21 cellular contexts compared by ENCODE assay signal in the genomic region with DNA sequence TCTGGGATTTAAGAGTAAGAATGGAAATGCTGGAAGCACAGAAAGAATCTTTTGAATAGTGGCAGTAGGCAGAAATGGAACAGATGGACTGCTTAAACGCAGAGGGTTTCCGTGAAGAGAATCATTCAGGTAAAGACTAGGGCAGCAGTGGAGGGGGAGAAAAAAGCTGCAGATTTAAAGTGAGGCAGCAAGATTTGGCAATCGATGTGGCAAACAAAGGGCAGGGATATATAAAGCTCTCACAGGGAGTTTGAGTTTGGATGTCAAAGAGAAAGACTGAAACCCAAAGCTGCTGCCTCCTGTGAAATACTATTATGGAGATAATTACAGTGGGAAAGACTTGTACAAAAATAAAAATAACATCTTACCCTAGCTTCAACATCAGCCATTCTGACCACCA.
DNase-seq lines count a peak whose midpoint lies in the region; ATAC-seq and TF ChIP-seq lines count a peak whose summit lies in the region.
"Had no signal": no experiment of that assay in that cellular context is flagged by ENCODE, and none has a peak within 500 bp of the region (broad histone marks: within the 10 kb centered on the region; RNA-seq: fewer than 3 reads in every experiment).

No MANE protein-coding gene starts in this region.

- peaks cover 0 to 11% of the 10 kb centered on the region in 2 experiments; a peak in 2 of 5 replicates for H3K9me3 Mint-ChIP-seq in H9
- H3K9me3 Mint-ChIP-seq in nephron progenitor cell: no peaks in the 10 kb centered on the region
- H3K9me3 Mint-ChIP-seq in CD4-positive, alpha-beta T cell: no peaks in the 10 kb centered on the region

- H3K4me1 ChIP-seq in H9 (ENCODE audit: insufficient read depth, low read length): no peaks in the 10 kb centered on the region; the same call in 1 of the 2 replicates
- H3K4me1 ChIP-seq: BE2C, Peyer's patch had no signal

- no peak overlapping the region for H3K14ac ChIP-seq in H9 (ENCODE audit: insufficient read depth, low read length)

- H3K23me2 ChIP-seq in H9 (ENCODE audit: insufficient read length, low read depth, low read length, poor library complexity, severe bottlenecking): no peaks in the 10 kb centered on the region

- H3K27me3 ChIP-seq in H9 (ENCODE audit: insufficient read depth, low read length): no peaks in the 10 kb centered on the region
- no peaks in the 10 kb centered on the region for H3K27me3 ChIP-seq in CD4-positive, alpha-beta T cell (ENCODE audit: control insufficient read depth, insufficient read depth, low read length)
- H3K27me3 ChIP-seq: BE2C, Peyer's patch had no signal

- POLR2A ChIA-PET in CD4-positive, alpha-beta T cell (lab: Charles Lee): no interaction called here

- ATAC-seq in CD4-positive, alpha-beta T cell (ENCODE audit: poor library complexity): no peak

- CTCF ChIA-PET in CD4-positive, alpha-beta T cell (lab: Charles Lee): no interaction called here

- no peak overlapping the region for H3K23ac ChIP-seq in H9 (ENCODE audit: insufficient read length, low read depth, low read length)

- no peak overlapping the region for H4K8ac ChIP-seq in H9 (replicated peaks; ENCODE audit: insufficient read length, low read depth, low read length)

- H3K4me2 ChIP-seq in H9 (ENCODE audit: insufficient read depth, insufficient read length, low read length): no peak overlapping the region

- intact Hi-C loops in CD4-positive, alpha-beta T cell (cut with DNase I, micrococcal nuclease): no loop called here

- H3T11ph ChIP-seq in H9 (ENCODE audit: low read length): no peak overlapping the region

- no peak overlapping the region for H3K4ac ChIP-seq in H9 (ENCODE audit: low read depth, low read length)

- no peaks in the 10 kb centered on the region for H3K79me1 ChIP-seq in H9 (ENCODE audit: insufficient read depth, low read depth, low read length, poor library complexity, severe bottlenecking)

- DNase-seq in NCI-H2107 treated with DMSO at 0.1 percent for 48 hours (lab: John Stamatoyannopoulos, UW; ENCODE audit: unreplicated experiment): peak; percentile 65
- no peak for DNase-seq in NCI-H2107 (lab: John Stamatoyannopoulos, UW)
- DNase-seq in H9: no peak
- DNase-seq in NCI-H345 (lab: John Stamatoyannopoulos, UW): peak; percentile 14
- DNase-seq in nephron progenitor cell: no peak
- no peak for DNase-seq in NOMO-1 (lab: John Stamatoyannopoulos, UW; ENCODE audit: unreplicated experiment in 2 of 2)
- no peak for DNase-seq in CD4-positive, alpha-beta T cell
- DNase-seq: 8988T, ACHN, BE2C, DMS153, NCI-H1048, NCI-H1436, NCI-H187, NCI-H510A, NCI-H774, OCI-M1, Peyer's patch, SIG-M5 had no signal

- H3K79me2 ChIP-seq in H9 (ENCODE audit: insufficient read depth, low read length): no peaks in the 10 kb centered on the region

- H2AFZ ChIP-seq in H9 (ENCODE audit: low read length): no peak overlapping the region

- H2BK15ac ChIP-seq in H9 (ENCODE audit: low read depth, low read length): no peak overlapping the region

- H3K27me3 Mint-ChIP-seq in H9 (ENCODE audit: low read depth) (no peaks in the 10 kb centered on the region; the same call in 1 of the 2 replicates), nephron progenitor cell (ENCODE audit: low read depth, poor library complexity) (no peaks in the 10 kb centered on the region)
- no peaks in the 10 kb centered on the region for H3K27me3 Mint-ChIP-seq in CD4-positive, alpha-beta T cell

- H3K4me3 Mint-ChIP-seq in H9 (no peak overlapping the region), nephron progenitor cell (no peak overlapping the region)
- H3K4me3 Mint-ChIP-seq in CD4-positive, alpha-beta T cell: no peak overlapping the region

- no CpG with 5 or more reads among the region's 3 CpGs for WGBS in H9 (ENCODE audit: extremely low coverage, insufficient read length, low lambda C conversion rate)

- H2BK120ac ChIP-seq in H9 (ENCODE audit: low read depth, low read length, poor library complexity, severe bottlenecking): no peak overlapping the region

- H2BK5ac ChIP-seq in H9 (ENCODE audit: insufficient read length, low read length): no peak overlapping the region

- no peak overlapping the region for H3K56ac ChIP-seq in H9 (ENCODE audit: insufficient read length, low read depth, low read length)

- H4K20me1 ChIP-seq in H9 (ENCODE audit: control insufficient read depth, insufficient read depth, insufficient read length): no peaks in the 10 kb centered on the region

- H3K9me3 ChIP-seq in H9 (ENCODE audit: control insufficient read depth, low read depth, low read length): no peaks in the 10 kb centered on the region
- no peaks in the 10 kb centered on the region for H3K9me3 ChIP-seq in CD4-positive, alpha-beta T cell (ENCODE audit: control insufficient read depth, low read length)
- H3K9me3 ChIP-seq: BE2C, Peyer's patch had no signal

- H3K18ac ChIP-seq in H9 (ENCODE audit: insufficient read length, low read depth, low read length): no peak overlapping the region

- peaks cover 15 to 26% of the 10 kb centered on the region in 2 experiments for H3K4me1 Mint-ChIP-seq in H9
- H3K4me1 Mint-ChIP-seq in nephron progenitor cell: peaks cover 11% of the 10 kb centered on the region
- H3K4me1 Mint-ChIP-seq in CD4-positive, alpha-beta T cell (ENCODE audit: low read depth): no peaks in the 10 kb centered on the region

- no peak overlapping the region for H2AK5ac ChIP-seq in H9 (ENCODE audit: insufficient read length, low read length)

- H3K27ac ChIP-seq in H9 (ENCODE audit: insufficient read length, low read depth, low read length): no peak overlapping the region
- no peak overlapping the region for H3K27ac ChIP-seq in CD4-positive, alpha-beta T cell (ENCODE audit: low read depth, low read length)
- H3K27ac ChIP-seq: HL-60, Peyer's patch, SK-N-MC had no signal

- no peak overlapping the region for H2BK20ac ChIP-seq in H9 (ENCODE audit: low read depth, low read length, poor library complexity, severe bottlenecking)

- H3K36me3 Mint-ChIP-seq in H9 (ENCODE audit: insufficient read depth in 1 of 3, low read depth in 3 of 3) (peaks cover 0 to 7% (median 6%) of the 10 kb centered on the region in 3 experiments; a peak in 3 of 7 replicates), nephron progenitor cell (ENCODE audit: low read depth) (no peaks in the 10 kb centered on the region)
- no peaks in the 10 kb centered on the region for H3K36me3 Mint-ChIP-seq in CD4-positive, alpha-beta T cell (ENCODE audit: low read depth)

- H3K27ac Mint-ChIP-seq in H9 (peak overlapping the region in 2 of 3 experiments; percentile 0 to 29; a peak in 2 of 7 replicates), nephron progenitor cell (peak overlapping the region; percentile 1)
- H3K27ac Mint-ChIP-seq in CD4-positive, alpha-beta T cell: no peak overlapping the region

- no peak overlapping the region for H4K91ac ChIP-seq in H9 (ENCODE audit: insufficient read length, low read depth, low read length)

- no peak overlapping the region for H3K9ac ChIP-seq in H9 (ENCODE audit: extremely low read depth, insufficient read length, low read length)

- no peak for TF ChIP-seq CTCF in H9 (conservative IDR thresholded peaks at IDR 0.05)
- no peak for TF ChIP-seq CTCF in nephron progenitor cell (IDR thresholded peaks at IDR 0.05)
- TF ChIP-seq CTCF in CD4-positive, alpha-beta T cell (IDR thresholded peaks at IDR 0.05): no peak

- no peak overlapping the region for H2BK12ac ChIP-seq in H9 (ENCODE audit: insufficient read length, low read depth, low read length)

- H4K5ac ChIP-seq in H9 (ENCODE audit: insufficient read length, low read depth, low read length): no peak overlapping the region

Comparison
In these comparisons a context has a peak if more than half of its experiments do, and no peak if none do; other contexts are left out.
1. DNase-seq: peak in NCI-H2107 treated with DMSO at 0.1 percent for 48 hours (single experiment) and NCI-H345 (single experiment); none in NCI-H2107 (single experiment), H9 (single experiment), nephron progenitor cell (single experiment), NOMO-1 (0 of 2) and CD4-positive, alpha-beta T cell (0 of 10).